In genomic region chr3:52537726-52538421, GRCh38 we compare ENCODE assay signal across 9 cellular contexts. TPM values are rescaled to one million over a fixed set of nuclear protein-coding genes. Genes with fewer than 3 reads are reported as not detected.
DNase-seq lines count a peak whose midpoint lies in the region; ATAC-seq and TF ChIP-seq lines count a peak whose summit lies in the region.
"Had no signal": no experiment of that assay in that cellular context is flagged by ENCODE, and none has a peak within 500 bp of the region (broad histone marks: within the 10 kb centered on the region; RNA-seq: fewer than 3 reads in every experiment).

No MANE protein-coding gene starts in this region.

- H3K4me3 ChIP-seq in GM12865 (ENCODE audit: low read depth, low read length) (peak overlapping the region; percentile 83), fibroblast of lung (replicated peaks in 1 of 4; ENCODE audit: control extremely low read depth in 1 of 4, insufficient read depth in 1 of 4, low read depth in 3 of 4, low read length in 4 of 4) (peak overlapping the region; percentile 78 to 92 (median 88)), retinal pigment epithelial cell (ENCODE audit: low read length) (peak overlapping the region; percentile 78)

- peaks cover 5% of the 10 kb centered on the region for H3K4me1 ChIP-seq in fibroblast of lung (ENCODE audit: control insufficient read depth, extremely low read depth, insufficient read depth, low read length)

- ATAC-seq in T-cell (replicated peaks in 1 of 4) (no peak), sciatic nerve (no peak)

- peaks cover 48 to 56% (median 52%) of the 10 kb centered on the region in 3 donors for H3K4me1 Mint-ChIP-seq in T-cell

- H3K4me3 Mint-ChIP-seq in T-cell = peak overlapping the region; percentile 96 to 100 (median 99)

- CTCF ChIA-PET in T-cell (lab: Charles Lee) = interaction anchor here in 1 of 2 donors (0.7 kb wide), 1 partner anchor 47 kb away, joined by 4 read pairs; no protein-coding TSS in a partner anchor

- peak overlapping the region; percentile 92 for H3K27ac ChIP-seq in fibroblast of lung (ENCODE audit: insufficient read depth, low read length)

- no peaks in the 10 kb centered on the region for H3K36me3 ChIP-seq in fibroblast of lung (ENCODE audit: control insufficient read depth, insufficient read depth, low read length)

- H3K4me2 ChIP-seq in fibroblast of lung (ENCODE audit: extremely low read depth, insufficient read depth, low read length) = peak overlapping the region; percentile 99

- H3K9me3 Mint-ChIP-seq in T-cell = no peaks in the 10 kb centered on the region

- H3K27ac Mint-ChIP-seq in T-cell = peak overlapping the region; percentile 98 to 99

- POLR2A ChIA-PET in T-cell (lab: Charles Lee) = no interaction called here

- DNase-seq in GM12865 (ENCODE audit: low read depth) (no peak), T-cell (peak in 1 of 34 experiments; percentile 12), fibroblast of lung (ENCODE audit: low read depth in 2 of 2) (no peak), retinal pigment epithelial cell (ENCODE audit: low read depth) (no peak), medulla oblongata (ENCODE audit: extremely low spot score) (no peak), NCI-H526 treated with DMSO at 0.1 percent for 48 hours (lab: John Stamatoyannopoulos, UW) (no peak), SKM-1 (lab: John Stamatoyannopoulos, UW; ENCODE audit: unreplicated experiment) (no peak), sciatic nerve (ENCODE audit: low spot score) (no peak)
- DNase-seq: stimulated activated CD4-positive, alpha-beta T cell treated with anti-CD3 and anti-CD28 coated beads, Interleukin-2, amount 100 ng/mL, for 24 hours had no signal

- H3K9ac ChIP-seq in fibroblast of lung (ENCODE audit: insufficient read depth, low read length) = no peak overlapping the region

- H4K20me1 ChIP-seq in fibroblast of lung (ENCODE audit: control insufficient read depth, extremely low read depth, insufficient read depth, low read length) = no peaks in the 10 kb centered on the region

- no peaks in the 10 kb centered on the region for H3K9me3 ChIP-seq in fibroblast of lung (ENCODE audit: control insufficient read depth, insufficient read depth, low read depth, low read length)

- H3K36me3 Mint-ChIP-seq in T-cell = peaks cover 25% of the 10 kb centered on the region

- no peaks in the 10 kb centered on the region for H3K27me3 Mint-ChIP-seq in T-cell

- peaks cover 33% of the 10 kb centered on the region for H3K79me2 ChIP-seq in fibroblast of lung (ENCODE audit: control insufficient read depth, insufficient read depth, low read length)

- intact Hi-C loops in sciatic nerve (cut with DNase I) = no loop called here

- TF ChIP-seq CTCF in GM12865 (IDR thresholded peaks at IDR 0.05; ENCODE audit: insufficient read depth, low read depth, low read length, missing control alignments) (no peak), fibroblast of lung (conservative IDR thresholded peaks at IDR 0.05 in 1 of 2, IDR thresholded peaks at IDR 0.05 in 1 of 2; ENCODE audit: low read depth in 1 of 2, low read length in 2 of 2) (no peak), retinal pigment epithelial cell (conservative IDR thresholded peaks at IDR 0.05; ENCODE audit: low read depth, low read length) (no peak)

- H2AFZ ChIP-seq in fibroblast of lung (ENCODE audit: low read length) = no peak overlapping the region

- H3K27me3 ChIP-seq in fibroblast of lung (ENCODE audit: control insufficient read depth, insufficient read depth, low read length) = no peaks in the 10 kb centered on the region

RNA-seq across cellular contexts. Expression of gene UQCC5, which starts 1.5 kb away (rescaled TPM):
- total RNA-seq in T-cell (10 to 100 TPM in 2 of 5 donors, 1 to 10 TPM in 3; 2.5 to 14.8 (median 9.8) TPM), fibroblast of lung (5.1 and 9.4 TPM in 2 replicates), sciatic nerve (16.0 TPM)
- 12.3 and 13.8 TPM in 2 replicates for polyA plus RNA-seq in fibroblast of lung
- polyA plus RNA-seq in fibroblast of lung (2012) = 59.2 and 79.3 TPM in 2 replicates
- polyA minus RNA-seq in fibroblast of lung (ENCODE audit: low replicate concordance) = 4.7 and 15.7 TPM in 2 replicates

RNA-seq across cellular contexts. Expression of gene NT5DC2, which starts 4.2 kb away (rescaled TPM):
- total RNA-seq in T-cell (10 to 100 TPM in 2 of 5 donors, 1 to 10 TPM in 3; 1.9 to 10.9 (median 7.4) TPM), fibroblast of lung (18.0 and 20.3 TPM in 2 replicates), sciatic nerve (78.3 TPM)
- 61.5 and 83.6 TPM in 2 replicates for polyA plus RNA-seq in fibroblast of lung
- 96.2 and 142 TPM in 2 replicates for polyA plus RNA-seq in fibroblast of lung (2012)
- 481 and 521 TPM in 2 replicates for polyA minus RNA-seq in fibroblast of lung (ENCODE audit: low replicate concordance)

RNA-seq across cellular contexts. Expression of gene STAB1, which starts 42.7 kb away (rescaled TPM):
- total RNA-seq in T-cell = 1 to 10 TPM in 4 of 5 donors, under 1 TPM in 1; 0.38 to 2.2 (median 1.7) TPM
- total RNA-seq in fibroblast of lung = under 0.01 TPM in 2 replicates
- 0.03 and 0.09 TPM in 2 replicates for polyA plus RNA-seq in fibroblast of lung
- polyA plus RNA-seq in fibroblast of lung (2012) = 0.01 and 0.07 TPM in 2 replicates
- polyA minus RNA-seq in fibroblast of lung (ENCODE audit: low replicate concordance) = 0.33 TPM in 1 of 2 replicates, not detected in the other
- 256 TPM for total RNA-seq in sciatic nerve

Comparison
In these comparisons a context has a peak if more than half of its experiments do, and no peak if none do; other contexts are left out.
1. RNA of gene STAB1, which starts 42.7 kb away (total RNA-seq): 256 TPM in sciatic nerve (single experiment); 0.38 to 2.2 TPM in T-cell and under 0.01 TPM in fibroblast of lung; every median in the first group is over 10 times any median in the second.
2. Peak in every context shown above with its lines, with median percentiles within 50 percentile points of each other: H3K4me3 ChIP-seq.